Comparison of ENCODE assay signal across 9 cellular contexts in the genomic region with DNA sequence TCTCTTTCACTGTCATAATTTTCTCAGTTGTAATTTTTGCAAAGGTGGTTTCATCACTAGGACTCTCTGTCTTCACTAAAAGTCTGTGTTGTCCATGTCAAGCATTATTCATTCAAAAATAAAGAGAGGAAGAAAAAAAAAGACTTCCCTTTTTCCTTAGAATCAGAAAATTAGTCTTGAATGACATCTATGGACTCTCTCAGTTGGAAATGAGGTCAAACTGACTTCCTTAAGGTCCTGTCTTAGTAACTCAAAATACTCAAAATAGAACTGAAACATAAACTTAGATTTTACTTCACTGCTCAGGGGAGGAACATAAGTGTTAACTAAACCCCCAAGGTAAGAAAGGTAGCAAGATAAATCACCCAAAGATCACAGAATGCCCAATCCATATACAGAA. TPM values are rescaled to one million over a fixed set of nuclear protein-coding genes. Genes with fewer than 3 reads are reported as not detected.
DNase-seq lines count a peak whose midpoint lies in the region; ATAC-seq and TF ChIP-seq lines count a peak whose summit lies in the region.
"Had no signal": no experiment of that assay in that cellular context is flagged by ENCODE, and none has a peak within 500 bp of the region (broad histone marks: within the 10 kb centered on the region; RNA-seq: fewer than 3 reads in every experiment).

No MANE protein-coding gene starts in this region.

- intact Hi-C loops in colonic mucosa (cut with DNase I) (loop anchor here (5.0 kb wide), 1 partner anchor 93 kb away; no protein-coding TSS in a partner anchor), tibial artery (cut with DNase I; ENCODE audit: low total_unique reads) (loop anchor here (5.0 kb wide), 1 partner anchor 303 kb away; the partner anchor contains the start of gene CYB5A)

- peaks cover 56% of the 10 kb centered on the region for H3K4me1 Mint-ChIP-seq in activated T-cell treated with anti-CD3 and anti-CD28 coated beads, Interleukin-2, amount 50 U/mL, for 24 hours (ENCODE audit: low read depth)
- H3K4me1 Mint-ChIP-seq in chondrocyte (ENCODE audit: low read depth): peaks cover 24% of the 10 kb centered on the region

- H3K36me3 ChIP-seq in skeletal muscle tissue (ENCODE audit: control insufficient read depth in 3 of 3, insufficient read depth in 3 of 3, low read length in 3 of 3): peaks cover 0 to 9% (median 7%) of the 10 kb centered on the region in 3 donors
- H3K36me3 ChIP-seq in colonic mucosa: no peaks in the 10 kb centered on the region
- H3K36me3 ChIP-seq in tibial artery: peaks cover 8 to 27% (median 19%) of the 10 kb centered on the region in 3 donors

- TF ChIP-seq CTCF in NB4 (IDR thresholded peaks at IDR 0.05; ENCODE audit: low read depth, low read length) (no peak), chondrocyte (IDR thresholded peaks at IDR 0.05) (no peak), colonic mucosa (IDR thresholded peaks at IDR 0.05) (no peak), tibial artery (IDR thresholded peaks at IDR 0.05) (no peak)

- peak overlapping the region; percentile 96 for H3K4me3 Mint-ChIP-seq in activated T-cell treated with anti-CD3 and anti-CD28 coated beads, Interleukin-2, amount 50 U/mL, for 24 hours
- H3K4me3 Mint-ChIP-seq in chondrocyte (ENCODE audit: unreplicated experiment): peak overlapping the region; percentile 39

- ATAC-seq in GM19328 (IDR thresholded peaks at IDR 0.05; ENCODE audit: unreplicated experiment): no peak

- H3K4me1 ChIP-seq in skeletal muscle tissue (ENCODE audit: control insufficient read depth in 3 of 3, insufficient read depth in 3 of 3, low read length in 3 of 3): peaks cover 18 to 39% (median 29%) of the 10 kb centered on the region in 3 donors
- peaks cover 7% of the 10 kb centered on the region for H3K4me1 ChIP-seq in colonic mucosa
- H3K4me1 ChIP-seq in tibial artery: peaks cover 0 to 25% (median 11%) of the 10 kb centered on the region in 4 donors

- H3K9ac ChIP-seq in skeletal muscle tissue (ENCODE audit: low read depth in 1 of 3, low read length in 3 of 3) (peak overlapping the region in 2 of 3 donors; percentile 96), colonic mucosa (ENCODE audit: low read depth in 2 of 2, low read length in 2 of 2) (no peak overlapping the region)

- H3K4me3 ChIP-seq in NB4 (ENCODE audit: low read depth, low read length) (peak overlapping the region; percentile 92), skeletal muscle tissue (ENCODE audit: low read length in 3 of 3) (peak overlapping the region; percentile 23 to 95 (median 93)), colonic mucosa (no peak overlapping the region), tibial artery (no peak overlapping the region)

- H3K27ac Mint-ChIP-seq in activated T-cell treated with anti-CD3 and anti-CD28 coated beads, Interleukin-2, amount 50 U/mL, for 24 hours: peak overlapping the region; percentile 97
- no peak overlapping the region for H3K27ac Mint-ChIP-seq in chondrocyte (ENCODE audit: unreplicated experiment)

- H3K9me3 Mint-ChIP-seq in activated T-cell treated with anti-CD3 and anti-CD28 coated beads, Interleukin-2, amount 50 U/mL, for 24 hours: peaks cover 2% of the 10 kb centered on the region
- no peaks in the 10 kb centered on the region for H3K9me3 Mint-ChIP-seq in chondrocyte (ENCODE audit: low read depth)

- no peak for TF ChIP-seq POLR2A in NB4 (IDR thresholded peaks at IDR 0.05; ENCODE audit: extremely low read depth, insufficient read length)

- H3K27ac ChIP-seq in skeletal muscle tissue (ENCODE audit: low read depth, low read length): no peak overlapping the region
- H3K27ac ChIP-seq in colonic mucosa: no peak overlapping the region
- H3K27ac ChIP-seq in tibial artery: no peak overlapping the region

- peaks cover 57% of the 10 kb centered on the region for H3K36me3 Mint-ChIP-seq in activated T-cell treated with anti-CD3 and anti-CD28 coated beads, Interleukin-2, amount 50 U/mL, for 24 hours (ENCODE audit: low read depth)
- peaks cover 9% of the 10 kb centered on the region for H3K36me3 Mint-ChIP-seq in chondrocyte (ENCODE audit: low read depth)

- no peaks in the 10 kb centered on the region for H3K27me3 ChIP-seq in skeletal muscle tissue (ENCODE audit: control insufficient read depth in 3 of 3, insufficient read depth in 3 of 3, low read length in 3 of 3)
- H3K27me3 ChIP-seq in colonic mucosa: no peaks in the 10 kb centered on the region
- H3K27me3 ChIP-seq in tibial artery: no peaks in the 10 kb centered on the region

- H3K27me3 Mint-ChIP-seq in activated T-cell treated with anti-CD3 and anti-CD28 coated beads, Interleukin-2, amount 50 U/mL, for 24 hours: no peaks in the 10 kb centered on the region
- no peaks in the 10 kb centered on the region for H3K27me3 Mint-ChIP-seq in chondrocyte (ENCODE audit: low read depth)

- H3K9me3 ChIP-seq in skeletal muscle tissue (ENCODE audit: control insufficient read depth in 3 of 3, low read length in 3 of 3) (no peaks in the 10 kb centered on the region), colonic mucosa (no peaks in the 10 kb centered on the region), tibial artery (no peaks in the 10 kb centered on the region)

- DNase-seq in activated T-cell treated with anti-CD3 and anti-CD28 coated beads, Interleukin-2, amount 50 U/mL, for 24 hours: no peak
- DNase-seq in activated T-cell treated with anti-CD3 and anti-CD28 coated beads for 4 hours: no peak
- no peak for DNase-seq in NB4 (ENCODE audit: low read depth)
- DNase-seq in chondrocyte (ENCODE audit: low spot score): no peak
- DNase-seq in colonic mucosa: no peak
- DNase-seq in tibial artery: no peak
- DNase-seq: NCI-H1048 had no signal

RNA-seq across cellular contexts. Expression of gene ZNF407, which starts 2.2 kb away (rescaled TPM):
- 9.5 to 15.3 TPM (median 10.4 TPM) in 3 replicates for total RNA-seq in chondrocyte
- total RNA-seq in skeletal muscle tissue: 15.1 TPM
- total RNA-seq in colonic mucosa: 10 to 100 TPM in 1 of 2 donors, 1 to 10 TPM in 1; 8.1 to 13.1 TPM

Comparison
In these comparisons a context has a peak if more than half of its experiments do, and no peak if none do; other contexts are left out.
1. H3K4me3 ChIP-seq: peak in NB4 (single experiment) and skeletal muscle tissue (3 of 3); none in colonic mucosa (single experiment) and tibial artery (0 of 2).
2. H3K9ac ChIP-seq: peak in skeletal muscle tissue (2 of 3); none in colonic mucosa (0 of 2).